Comparison of ENCODE assay signal across 21 cellular contexts in the genomic region with DNA sequence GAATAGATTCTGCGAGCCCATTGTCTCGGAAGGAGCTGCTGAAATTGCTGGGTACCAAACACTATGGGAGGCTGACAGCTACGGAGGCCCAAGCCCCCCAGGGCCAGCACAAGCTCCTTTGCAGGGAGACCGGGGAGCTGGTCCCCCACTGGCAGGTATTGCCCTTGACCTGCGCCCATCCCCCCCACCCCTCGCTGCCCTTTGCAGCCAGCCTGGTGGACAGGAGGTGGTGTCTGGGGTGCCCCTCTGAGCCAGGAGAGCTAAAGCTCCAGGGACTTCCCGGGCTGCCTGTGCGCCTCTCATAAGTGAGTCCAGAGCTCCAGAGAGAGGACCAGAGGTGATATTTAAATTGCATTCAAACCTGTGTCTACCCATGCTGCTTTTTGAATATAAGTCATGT. TPM values are rescaled to one million over a fixed set of nuclear protein-coding genes. Genes with fewer than 3 reads are reported as not detected.
A peak's percentile ranks its signal among the peaks of the same experiment; 100 is the strongest.
DNase-seq lines count a peak whose midpoint lies in the region; ATAC-seq and TF ChIP-seq lines count a peak whose summit lies in the region.
"Had no signal": no experiment of that assay in that cellular context is flagged by ENCODE, and none has a peak within 500 bp of the region (broad histone marks: within the 10 kb centered on the region; RNA-seq: fewer than 3 reads in every experiment).

No MANE protein-coding gene starts in this region.

- H3K4me3 ChIP-seq in coronary artery (peak overlapping the region; percentile 50), trophoblast cell (ENCODE audit: low read depth, low read length) (no peak overlapping the region), transverse colon (no peak overlapping the region)

- H3K4ac ChIP-seq in trophoblast cell (ENCODE audit: low read depth, low read length) = no peak overlapping the region

- in situ Hi-C loops in transverse colon (cut with MboI; ENCODE audit: low pct_ligation_motif_present in 1 of 4, low pct_unique_long_range_greater_than_20kb in 1 of 4, low sequenced_read_pairs in 3 of 4) = no loop called here

- no peak overlapping the region for H3K23ac ChIP-seq in trophoblast cell (ENCODE audit: low read length)

- H4K8ac ChIP-seq in trophoblast cell (ENCODE audit: low read depth, low read length) = no peak overlapping the region

- no peak overlapping the region for H4K12ac ChIP-seq in trophoblast cell (ENCODE audit: low read depth, low read length)

- H3K9me3 ChIP-seq in trophoblast cell (ENCODE audit: insufficient read depth, low read depth, low read length) (no peaks in the 10 kb centered on the region), transverse colon (no peaks in the 10 kb centered on the region)
- H3K9me3 ChIP-seq: Caco-2 had no signal

- no CpG with 5 or more reads among the region's 8 CpGs for WGBS in trophoblast cell (ENCODE audit: extremely low coverage, insufficient coverage, insufficient read length)
- 80 to 86% methylated on average over 1 to 6 of the region's 8 CpGs for WGBS in transverse colon (ENCODE audit: low coverage in 1 of 2), 2 donors

- no peak for ATAC-seq in GM18909 (IDR thresholded peaks at IDR 0.05; ENCODE audit: poor library complexity, unreplicated experiment)
- ATAC-seq: HCT116; naive thymus-derived CD4-positive, alpha-beta T cell; stimulated activated memory B cell treated with anti-CD40 and anti-IgM and Interleukin-4, amounts not matched to agents 10 μg/mL and 1 μg/mL and 100 μg/mL, for 72 hours had no signal

- no peak for TF ChIP-seq EP300 in transverse colon (IDR thresholded peaks at IDR 0.05; ENCODE audit: low read depth)

- peaks cover 7% of the 10 kb centered on the region for H3K79me2 ChIP-seq in trophoblast cell (ENCODE audit: control insufficient read depth, insufficient read depth, low read length, poor library complexity)

- no peak overlapping the region for H2BK12ac ChIP-seq in trophoblast cell (ENCODE audit: low read length)

- no peak overlapping the region for H3K14ac ChIP-seq in trophoblast cell (ENCODE audit: low read length)

- H3K4me2 ChIP-seq in trophoblast cell (ENCODE audit: low read length) = no peak overlapping the region

- no peak overlapping the region for H2BK5ac ChIP-seq in trophoblast cell (ENCODE audit: low read depth, low read length, poor library complexity)

- H3K79me1 ChIP-seq in trophoblast cell (ENCODE audit: low read length) = peaks cover 10% of the 10 kb centered on the region

- no peak overlapping the region for H2BK120ac ChIP-seq in trophoblast cell (ENCODE audit: insufficient read depth, low read length, poor library complexity)

- H3K27me3 ChIP-seq in layer of hippocampus (ENCODE audit: control insufficient read depth, insufficient read depth, low read length) (no peaks in the 10 kb centered on the region), trophoblast cell (ENCODE audit: insufficient read depth, low read length) (no peaks in the 10 kb centered on the region), transverse colon (no peaks in the 10 kb centered on the region)

- DNase-seq in coronary artery (ENCODE audit: low spot score) = no peak
- DNase-seq in trophoblast cell = no peak
- DNase-seq in transverse colon = no peak
- no peak for DNase-seq in D341Med (ENCODE audit: low spot score)
- DNase-seq in central memory CD4-positive, alpha-beta T cell = no peak
- DNase-seq: activated CD4-positive, alpha-beta T cell treated with anti-CD3 and anti-CD28 coated beads, Interleukin-2, amount 50 U/mL, for 1 hour; activated CD8-positive, alpha-beta memory T cell treated with anti-CD3 and anti-CD28 coated beads, Interleukin-2, amount 50 U/mL, for 48 hours; activated gamma-delta T cell; Caco-2; EL; foreskin melanocyte; KBM-7; naive thymus-derived CD4-positive, alpha-beta T cell; NCI-H2107; NCI-H526 treated with DMSO at 0.1 percent for 48 hours; SHP77 treated with DMSO at 0.1 percent for 48 hours; T-helper 1 cell had no signal

- intact Hi-C loops in transverse colon (cut with DNase I; ENCODE audit: low total_unique reads) = loop anchor here (5.0 kb wide), 1 partner anchor 54 kb away; no protein-coding TSS in a partner anchor

- no peak overlapping the region for H2AK5ac ChIP-seq in trophoblast cell (ENCODE audit: low read length)

- H3K36me3 ChIP-seq in trophoblast cell (ENCODE audit: control insufficient read depth in 1 of 2, insufficient read depth in 2 of 2, low read length in 2 of 2) (peaks cover 16 to 25% of the 10 kb centered on the region in 2 experiments), transverse colon (no peaks in the 10 kb centered on the region)

- H3K27ac ChIP-seq in coronary artery = peak overlapping the region; percentile 77 to 80
- peak overlapping the region; percentile 77 for H3K27ac ChIP-seq in layer of hippocampus (ENCODE audit: low read depth, low read length)
- no peak overlapping the region for H3K27ac ChIP-seq in trophoblast cell (ENCODE audit: low read depth, low read length)
- H3K27ac ChIP-seq in transverse colon = peak overlapping the region; percentile 64 to 91 (median 90)

- TF ChIP-seq POLR2A in transverse colon (IDR thresholded peaks at IDR 0.05) = no peak

- H3K9ac ChIP-seq in trophoblast cell (ENCODE audit: low read length) = no peak overlapping the region

- peaks cover 7 to 14% of the 10 kb centered on the region in 2 experiments for H3K4me1 ChIP-seq in trophoblast cell (ENCODE audit: control insufficient read depth in 1 of 2, insufficient read depth in 2 of 2, low read length in 2 of 2)
- peaks cover 7 to 61% (median 15%) of the 10 kb centered on the region in 4 donors for H3K4me1 ChIP-seq in transverse colon

- H2AFZ ChIP-seq in trophoblast cell (ENCODE audit: insufficient read depth, low read length, poor library complexity) = no peak overlapping the region

- TF ChIP-seq CTCF in coronary artery (IDR thresholded peaks at IDR 0.05) (no peak), transverse colon (IDR thresholded peaks at IDR 0.05) (no peak)

- no peak overlapping the region for H4K91ac ChIP-seq in trophoblast cell (ENCODE audit: low read depth, low read length)

- peak overlapping the region; percentile 50 for H3K18ac ChIP-seq in trophoblast cell (ENCODE audit: low read length)

RNA-seq across cellular contexts. Expression of a gene that starts 5.4 kb away (rescaled TPM):
- polyA plus RNA-seq in trophoblast cell (2013) = 22.0 and 22.1 TPM in 2 replicates
- total RNA-seq in transverse colon = 1 to 10 TPM in 3 of 4 donors, under 1 TPM in 1; 0.60 to 6.7 (median 2.0) TPM
- total RNA-seq: naive thymus-derived CD4-positive, alpha-beta T cell had no signal
- polyA plus RNA-seq: naive thymus-derived CD4-positive, alpha-beta T cell had no signal
